21 cellular contexts compared by ENCODE assay signal in the genomic region with DNA sequence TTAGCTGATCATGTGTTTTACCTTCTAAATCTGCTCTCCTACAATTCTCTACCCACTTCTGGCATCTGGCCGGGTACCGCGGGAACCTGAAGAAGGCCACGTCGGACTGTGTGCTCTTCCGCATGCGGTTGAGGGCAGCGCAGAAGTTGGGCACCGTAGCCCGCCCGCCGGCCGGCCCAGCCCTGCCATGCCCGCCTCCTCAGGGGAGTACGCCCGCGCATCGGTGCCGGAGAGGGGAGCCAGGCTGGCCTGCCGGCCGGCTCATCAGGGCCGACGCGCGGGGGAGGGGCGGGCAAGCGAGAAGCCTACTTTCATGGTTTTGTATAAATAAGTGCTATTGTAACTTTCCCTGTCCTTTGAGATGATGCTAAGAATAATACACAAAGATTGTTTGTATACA. TPM values are rescaled to one million over a fixed set of nuclear protein-coding genes. Genes with fewer than 3 reads are reported as not detected.
DNase-seq lines count a peak whose midpoint lies in the region; ATAC-seq and TF ChIP-seq lines count a peak whose summit lies in the region.
"Had no signal": no experiment of that assay in that cellular context is flagged by ENCODE, and none has a peak within 500 bp of the region (broad histone marks: within the 10 kb centered on the region; RNA-seq: fewer than 3 reads in every experiment).

No MANE protein-coding gene starts in this region.

- peaks cover 3% of the 10 kb centered on the region for H3K9me3 Mint-ChIP-seq in chondrocyte (ENCODE audit: low read depth)
- H3K9me3 Mint-ChIP-seq: CD4-positive, alpha-beta T cell had no signal

- no peak overlapping the region for H3K4me3 ChIP-seq in H7 (ENCODE audit: insufficient read depth, low read depth, low read length)
- H3K4me3 ChIP-seq: A549; BLaER1 treated with 17β-estradiol and CSF1 and Interleukin-3, amounts not matched to agents 10 nM and 100 nM; GM12878 had no signal

- peaks cover 3% of the 10 kb centered on the region for H3K36me3 Mint-ChIP-seq in chondrocyte (ENCODE audit: low read depth)
- H3K36me3 Mint-ChIP-seq: CD14-positive monocyte; CD8-positive, alpha-beta memory T cell had no signal

- TF ChIP-seq CTCF in chondrocyte (IDR thresholded peaks at IDR 0.05), result no peak

- no peaks in the 10 kb centered on the region for H3K4me1 Mint-ChIP-seq in chondrocyte (ENCODE audit: low read depth)
- H3K4me1 Mint-ChIP-seq: CD14-positive monocyte; CD8-positive, alpha-beta memory T cell had no signal

- DNase-seq in D341Med (ENCODE audit: low spot score), result peak; percentile 13
- DNase-seq in H7, result peak; percentile 37
- DNase-seq in chondrocyte (ENCODE audit: low spot score), result peak; percentile 75
- DNase-seq in NCI-H446 treated with DMSO at 0.1 percent for 48 hours (lab: John Stamatoyannopoulos, UW), result no peak
- DNase-seq in Right ventricle myocardium inferior (ENCODE audit: missing footprints), result no peak
- no peak for DNase-seq in NCI-H2227 treated with DMSO at 0.1 percent for 48 hours (lab: John Stamatoyannopoulos, UW)
- DNase-seq: 8988T; ACHN; AML-193; BE2C; CD4-positive, alpha-beta T cell; CD8-positive, alpha-beta memory T cell; DMS79; EL; GDM1; GOT3; HCEC 1CT had no signal

- H3K4me3 Mint-ChIP-seq in chondrocyte (ENCODE audit: unreplicated experiment), result no peak overlapping the region
- H3K4me3 Mint-ChIP-seq: CD14-positive monocyte; CD4-positive, alpha-beta T cell; CD8-positive, alpha-beta memory T cell had no signal

- H3K36me3 ChIP-seq in H7 (replicated peaks; ENCODE audit: control insufficient read depth, insufficient read depth, low read length), result no peaks in the 10 kb centered on the region
- H3K36me3 ChIP-seq: BE2C; BLaER1 treated with 17β-estradiol and CSF1 and Interleukin-3, amounts not matched to agents 10 nM and 100 nM had no signal

- no peaks in the 10 kb centered on the region for H3K27me3 Mint-ChIP-seq in chondrocyte (ENCODE audit: low read depth)
- H3K27me3 Mint-ChIP-seq: CD8-positive, alpha-beta memory T cell had no signal

- no peak overlapping the region for H3K27ac Mint-ChIP-seq in chondrocyte (ENCODE audit: unreplicated experiment)
- H3K27ac Mint-ChIP-seq: CD14-positive monocyte; CD4-positive, alpha-beta T cell; CD8-positive, alpha-beta memory T cell had no signal

- no peaks in the 10 kb centered on the region for H3K27me3 ChIP-seq in H7 (ENCODE audit: control insufficient read depth, insufficient read depth, low read length)
- H3K27me3 ChIP-seq: BE2C; BLaER1 treated with 17β-estradiol and CSF1 and Interleukin-3, amounts not matched to agents 10 nM and 100 nM had no signal

- intact Hi-C loops in Right ventricle myocardium inferior (cut with DNase I), result no loop called here

- ATAC-seq in Right ventricle myocardium inferior, result no peak
- ATAC-seq: A549, GM12878 had no signal

RNA-seq across cellular contexts. Expression of a gene that starts 19.9 kb away (rescaled TPM):
- total RNA-seq in H7 (2014; rRNA removed; shearing (Covaris generic)), result 0.81 and 0.90 TPM in 2 replicates
- total RNA-seq in chondrocyte (0.18 to 0.22 TPM in 2 of 3 replicates, not detected in the other), Right ventricle myocardium inferior (not detected)
- total RNA-seq: CD4-positive, alpha-beta T cell; CD8-positive, alpha-beta memory T cell; GM12878 had no signal

Comparison
In these comparisons a context has a peak if more than half of its experiments do, and no peak if none do; other contexts are left out.
1. DNase-seq: peak in D341Med (single experiment), H7 (single experiment) and chondrocyte (single experiment); none in NCI-H446 treated with DMSO at 0.1 percent for 48 hours (single experiment), Right ventricle myocardium inferior (single experiment) and NCI-H2227 treated with DMSO at 0.1 percent for 48 hours (single experiment).